Comparison of ENCODE assay signal across 7 cellular contexts in the genomic region with DNA sequence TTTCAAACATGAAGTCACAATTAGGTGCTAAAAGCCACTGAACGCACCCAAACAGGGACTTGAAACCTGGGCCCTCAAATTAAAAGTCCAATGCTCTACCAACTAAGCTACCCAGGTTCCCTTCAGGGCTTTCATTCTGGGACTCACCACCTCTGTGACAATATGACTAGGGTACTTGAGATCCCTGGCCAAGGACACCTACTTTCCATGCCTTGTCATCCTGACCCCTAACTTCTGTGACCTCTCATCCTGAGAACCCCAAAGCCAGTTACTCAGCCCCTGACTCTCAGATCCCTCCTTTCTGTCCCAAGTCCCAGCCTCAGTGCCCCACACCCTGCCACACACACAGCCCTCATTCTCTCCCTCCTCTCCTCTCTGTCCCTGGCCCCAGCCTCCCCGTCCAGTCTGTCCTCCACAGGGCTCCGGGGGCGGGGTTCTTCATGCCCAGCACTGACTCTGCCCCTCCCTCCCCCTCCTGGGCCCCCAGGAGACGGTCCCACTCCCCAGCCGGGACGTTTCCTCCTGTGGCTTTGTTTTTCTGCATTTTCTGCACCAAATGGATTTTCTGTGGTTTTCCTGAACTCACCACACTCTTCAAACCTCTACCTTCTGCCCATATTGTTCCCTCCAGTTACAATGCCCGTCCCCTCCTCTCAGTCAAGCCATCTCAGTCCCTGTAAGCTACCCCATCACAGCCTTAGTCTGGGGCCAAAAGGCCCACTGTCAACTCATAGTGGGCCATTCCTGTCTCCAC. TPM values are rescaled to one million over a fixed set of nuclear protein-coding genes. Genes with fewer than 3 reads are reported as not detected.
DNase-seq lines count a peak whose midpoint lies in the region; ATAC-seq and TF ChIP-seq lines count a peak whose summit lies in the region.

No MANE protein-coding gene starts in this region.

- H2AFZ ChIP-seq in OCI-LY3 (ENCODE audit: low read depth, low read length), result no peak overlapping the region

- peaks cover 12% of the 10 kb centered on the region for H3K4me1 ChIP-seq in OCI-LY3 (ENCODE audit: low read length)
- H3K4me1 ChIP-seq in effector memory CD4-positive, alpha-beta T cell (ENCODE audit: control insufficient read depth, insufficient read depth, low read length, poor library complexity, severe bottlenecking), result peaks cover 18% of the 10 kb centered on the region
- H3K4me1 ChIP-seq in gastrocnemius medialis, result peaks cover 9 to 13% of the 10 kb centered on the region in 2 donors

- no peaks in the 10 kb centered on the region for H4K20me1 ChIP-seq in OCI-LY3 (ENCODE audit: insufficient read depth, low read length)

- H3K9me3 ChIP-seq in OCI-LY3 (ENCODE audit: insufficient read depth, low read length), result no peaks in the 10 kb centered on the region
- no peaks in the 10 kb centered on the region for H3K9me3 ChIP-seq in effector memory CD4-positive, alpha-beta T cell (ENCODE audit: control insufficient read depth, low read length)
- H3K9me3 ChIP-seq in gastrocnemius medialis, result no peaks in the 10 kb centered on the region

- DNase-seq in H7 (peak; percentile 64), gastrocnemius medialis (no peak), amygdala (lab: John Stamatoyannopoulos, UW) (no peak), NCI-H1436 (lab: John Stamatoyannopoulos, UW) (no peak)
- no peak for DNase-seq in effector memory CD4-positive, alpha-beta T cell

- ATAC-seq in gastrocnemius medialis, result no peak
- no peak for ATAC-seq in GM18505 (IDR thresholded peaks at IDR 0.05; ENCODE audit: unreplicated experiment)

- H3K9ac ChIP-seq in OCI-LY3 (ENCODE audit: low read length), result peak overlapping the region; percentile 14; the same call in 1 of the 2 replicates

- H3K27ac ChIP-seq in OCI-LY3 (ENCODE audit: low read length) (no peak overlapping the region), gastrocnemius medialis (peak overlapping the region in 1 of 4 donors; percentile 60)
- peak overlapping the region; percentile 45 for H3K27ac ChIP-seq in effector memory CD4-positive, alpha-beta T cell (ENCODE audit: insufficient read depth, low read length, poor library complexity, severe bottlenecking)

- intact Hi-C loops in gastrocnemius medialis (cut with DNase I; ENCODE audit: low total_unique reads), result no loop called here

- no peaks in the 10 kb centered on the region for H3K79me2 ChIP-seq in OCI-LY3 (ENCODE audit: low read length)

- H3K4me2 ChIP-seq in OCI-LY3 (ENCODE audit: low read length), result peak overlapping the region; percentile 89

- in situ Hi-C loops in gastrocnemius medialis (cut with MboI; ENCODE audit: low sequenced_read_pairs in 4 of 4), result loop anchor here in 1 of 4 donors (25.0 kb wide), 1 partner anchor 148 kb away; a partner anchor contains a TSS

- H3K4me3 ChIP-seq in H7 (ENCODE audit: insufficient read depth, low read depth, low read length), result no peak overlapping the region
- peak overlapping the region; percentile 75 for H3K4me3 ChIP-seq in OCI-LY3 (ENCODE audit: low read length)
- H3K4me3 ChIP-seq in effector memory CD4-positive, alpha-beta T cell (ENCODE audit: insufficient read depth, low read depth, low read length, poor library complexity, severe bottlenecking), result peak overlapping the region; percentile 71
- peak overlapping the region; percentile 63 to 84 (median 75) for H3K4me3 ChIP-seq in gastrocnemius medialis

- TF ChIP-seq POLR2A in gastrocnemius medialis (IDR thresholded peaks at IDR 0.05), result no peak
- no peak for TF ChIP-seq POLR2A in GM18505 (IDR thresholded peaks at IDR 0.05; ENCODE audit: borderline replicate concordance, extremely low read depth, insufficient read depth, insufficient read length)

- H3K27me3 ChIP-seq in H7 (ENCODE audit: control insufficient read depth, insufficient read depth, low read length) (peaks cover 3% of the 10 kb centered on the region; the same call in 1 of the 2 replicates), OCI-LY3 (ENCODE audit: low read depth, low read length) (no peaks in the 10 kb centered on the region), gastrocnemius medialis (no peaks in the 10 kb centered on the region)
- H3K27me3 ChIP-seq in effector memory CD4-positive, alpha-beta T cell (replicated peaks; ENCODE audit: control insufficient read depth, insufficient read depth, low read length, poor library complexity, severe bottlenecking), result no peaks in the 10 kb centered on the region

- no peaks in the 10 kb centered on the region for H3K36me3 ChIP-seq in H7 (replicated peaks; ENCODE audit: control insufficient read depth, insufficient read depth, low read length)
- no peaks in the 10 kb centered on the region for H3K36me3 ChIP-seq in OCI-LY3 (replicated peaks; ENCODE audit: low read depth, low read length)
- H3K36me3 ChIP-seq in effector memory CD4-positive, alpha-beta T cell (ENCODE audit: control insufficient read depth, insufficient read depth, low read length), result no peaks in the 10 kb centered on the region
- H3K36me3 ChIP-seq in gastrocnemius medialis, result no peaks in the 10 kb centered on the region

- no peak for TF ChIP-seq CTCF in OCI-LY3 (IDR thresholded peaks at IDR 0.05; ENCODE audit: low read depth, low read length)
- no peak for TF ChIP-seq CTCF in gastrocnemius medialis (IDR thresholded peaks at IDR 0.05 in 4 of 5, conservative IDR thresholded peaks at IDR 0.05 in 1 of 5)

RNA-seq across cellular contexts. Expression of a gene that starts 7.0 kb away (rescaled TPM):
- total RNA-seq in H7 (2014; rRNA removed; shearing (Covaris generic)), result 28.2 and 29.2 TPM in 2 replicates
- total RNA-seq in gastrocnemius medialis, result 10 to 100 TPM in 2 of 4 donors, 1 to 10 TPM in 2; 1.2 to 11.7 (median 7.6) TPM

RNA-seq across cellular contexts. Expression of a gene that starts 22.3 kb away (rescaled TPM):
- total RNA-seq in H7 (2014; rRNA removed; shearing (Covaris generic)), result 28.5 and 36.9 TPM in 2 replicates
- 10 to 100 TPM; 54.8 to 68.2 (median 59.7) TPM for total RNA-seq in gastrocnemius medialis

RNA-seq across cellular contexts. Expression of a gene that starts 38.6 kb away (rescaled TPM):
- total RNA-seq in H7 (2014; rRNA removed; shearing (Covaris generic)), result 2,449 and 2,647 TPM in 2 replicates
- total RNA-seq in gastrocnemius medialis, result 1,000 to 10,000 TPM; 2,509 to 3,015 (median 2,721) TPM

RNA-seq across cellular contexts. Expression of a gene that starts 45.5 kb away (rescaled TPM):
- 102 and 142 TPM in 2 replicates for total RNA-seq in H7 (2014; rRNA removed; shearing (Covaris generic))
- total RNA-seq in gastrocnemius medialis, result 10 to 100 TPM; 62.4 to 92.8 (median 78.9) TPM

RNA-seq across cellular contexts. Expression of a gene that starts 46.3 kb away (rescaled TPM):
- total RNA-seq in H7 (2014; rRNA removed; shearing (Covaris generic)), result 0.55 and 1.2 TPM in 2 replicates
- 1 to 10 TPM in 3 of 4 donors, not detected in 1; 1.4 to 4.6 (median 3.8) TPM for total RNA-seq in gastrocnemius medialis
